In the genomic region with DNA sequence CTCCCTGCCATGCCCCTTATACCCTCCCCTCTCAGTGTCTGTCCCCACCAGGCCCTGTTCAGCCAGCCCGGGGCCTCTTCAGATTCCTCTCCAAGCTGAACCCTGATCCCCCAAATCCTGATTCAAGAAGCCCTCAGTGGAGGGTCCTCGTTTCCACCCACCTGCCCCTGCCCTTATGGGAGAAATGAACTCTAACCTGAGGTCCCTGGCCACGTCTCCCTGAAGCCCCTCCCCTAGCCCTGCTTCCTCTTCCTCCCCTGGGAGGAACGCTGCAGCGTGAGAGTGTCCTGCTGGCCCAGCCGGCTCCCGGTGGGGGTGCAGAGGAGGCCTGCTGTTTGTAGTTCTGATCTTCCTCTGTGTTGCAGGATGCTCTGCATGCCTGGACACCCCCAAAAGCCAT, we compare ENCODE assay signal across 1 cellular context.
TF ChIP-seq lines count a peak whose summit lies in the region.

No MANE protein-coding gene starts in this region.

TF ChIP-seq in IMR-90, 13 proteins besides CTCF, POLR2A, EP300 and RAD21 (continued from another document):
- TF ChIP-seq CEBPB (IDR thresholded peaks at IDR 0.05; ENCODE audit: low read depth, low read length) (no peak), NFE2L2 (IDR thresholded peaks at IDR 0.05; ENCODE audit: low read depth, low read length) (no peak), MAZ (IDR thresholded peaks at IDR 0.05; ENCODE audit: borderline replicate concordance, low read depth, low read length) (no peak), CHD1 (IDR thresholded peaks at IDR 0.05; ENCODE audit: low read depth, low read length) (no peak)
